Comparison of ENCODE assay signal across 34 cellular contexts in the genomic region with DNA sequence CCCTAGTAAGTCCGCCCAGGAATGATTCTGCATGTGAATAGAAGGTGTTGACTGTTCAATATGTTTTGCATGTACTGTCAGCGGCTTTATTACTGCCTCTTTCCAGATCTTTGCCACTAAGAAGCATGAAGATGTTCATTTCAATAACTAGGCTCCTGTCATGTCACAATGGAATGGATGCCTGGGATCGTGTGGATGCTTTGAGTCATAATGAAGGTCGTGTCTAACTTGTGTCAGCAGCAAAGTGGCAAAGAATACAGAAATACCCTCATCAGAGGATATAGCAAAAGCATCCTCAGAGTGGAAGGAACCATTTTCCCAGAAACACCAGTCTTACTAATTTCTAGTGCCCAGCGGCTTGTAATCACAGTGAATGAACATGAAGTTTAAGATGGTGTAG.
"Had no signal": no experiment of that assay in that cellular context is flagged by ENCODE, and none has a peak within 500 bp of the region (broad histone marks: within the 10 kb centered on the region; RNA-seq: fewer than 3 reads in every experiment).

No MANE protein-coding gene starts in this region.

- H3K4me2 ChIP-seq: KMS-11 had no signal

- H3K9ac ChIP-seq: KMS-11 had no signal

- H3K27me3 ChIP-seq: MG63 had no signal

- H3K27ac ChIP-seq: KMS-11 had no signal

- H3K9me3 ChIP-seq: MG63 had no signal

- H3K4me3 ChIP-seq: MG63 had no signal

- DNase-seq: Karpas-422, Kasumi-1, MG63, MM.1S, MV-4-11, NCI-H1048, NCI-H1092, NCI-H1092 treated with DMSO at 0.1 percent for 48 hours, NCI-H1105, NCI-H1105 treated with DMSO at 0.1 percent for 48 hours, NCI-H1417, NCI-H1417 treated with DMSO at 0.1 percent for 48 hours, NCI-H1436, NCI-H1436 treated with DMSO at 0.1 percent for 48 hours, NCI-H146, NCI-H1694, NCI-H1694 treated with DMSO at 0.1 percent for 48 hours, NCI-H187, NCI-H187 treated with DMSO at 0.1 percent for 48 hours, NCI-H1930, NCI-H2029, NCI-H2029 treated with DMSO at 0.1 percent for 48 hours, NCI-H2081, NCI-H2081 treated with DMSO at 0.1 percent for 48 hours, NCI-H2107, NCI-H2171, NCI-H2171 treated with DMSO at 0.1 percent for 48 hours, NCI-H2227 treated with DMSO at 0.1 percent for 48 hours, NCI-H226, NCI-H345, NCI-H446, NCI-H446 treated with DMSO at 0.1 percent for 48 hours, NCI-H510A had no signal

- H3K36me3 ChIP-seq: MG63 had no signal
